ENCODE assay signal across 8 cellular contexts in genomic region chr12:104286538-104287482, GRCh38. TPM values are rescaled to one million over a fixed set of nuclear protein-coding genes. Genes with fewer than 3 reads are reported as not detected.
A peak's percentile ranks its signal among the peaks of the same experiment; 100 is the strongest.
DNase-seq lines count a peak whose midpoint lies in the region; ATAC-seq and TF ChIP-seq lines count a peak whose summit lies in the region.

No MANE protein-coding gene starts in this region.

- TF ChIP-seq CTCF in NB4 (IDR thresholded peaks at IDR 0.05; ENCODE audit: low read depth, low read length) (no peak), SK-N-SH (IDR thresholded peaks at IDR 0.05) (no peak), testis (IDR thresholded peaks at IDR 0.05) (no peak)

- H3K36me3 ChIP-seq in SK-N-SH (replicated peaks in 1 of 2; ENCODE audit: control insufficient read depth in 1 of 2, insufficient read depth in 2 of 2, low read length in 1 of 2) (peaks cover 2 to 11% of the 10 kb centered on the region in 2 experiments), testis (ENCODE audit: low read depth, missing control alignments) (no peaks in the 10 kb centered on the region)

- 0% methylated on average over 38 of the region's 40 CpGs for WGBS in SK-N-SH (ENCODE audit: low lambda C conversion rate)
- WGBS in testis, 2 donors = 0 to 1% methylated on average over 38 to 40 of the region's 40 CpGs

- peaks cover 51% of the 10 kb centered on the region for H3K79me2 ChIP-seq in SK-N-SH (ENCODE audit: insufficient read depth)

- CTCF ChIA-PET in SK-N-SH (lab: Yijun Ruan, JAX) = interaction anchor here (1.4 to 3.0 kb wide), 6 partner anchors 9 to 148 kb away, joined by 3 to 13 read pairs (median 5); partner anchors contain the start of genes EID3 and NFYB

- H3K9ac ChIP-seq in SK-N-SH = peak overlapping the region; percentile 95

- H3K27me3 ChIP-seq in SK-N-SH (ENCODE audit: insufficient read depth) = no peaks in the 10 kb centered on the region
- H3K27me3 ChIP-seq in testis = no peaks in the 10 kb centered on the region

- H3K9me2 ChIP-seq in SK-N-SH = no peaks in the 10 kb centered on the region

- peaks cover 16 to 17% of the 10 kb centered on the region in 2 experiments; a peak in 3 of 4 replicates for H3K4me1 ChIP-seq in SK-N-SH (ENCODE audit: control insufficient read depth in 1 of 2, insufficient read depth in 2 of 2, low read depth in 1 of 2, low read length in 1 of 2)
- peaks cover 21% of the 10 kb centered on the region for H3K4me1 ChIP-seq in testis

- ATAC-seq in HG02571 (IDR thresholded peaks at IDR 0.05; ENCODE audit: unreplicated experiment) = peak; percentile 85
- ATAC-seq in activated naive CD4-positive, alpha-beta T cell treated with anti-CD3 and anti-CD28 coated beads, Interleukin-2, amount 50 U/mL, for 72 hours = peak; percentile 83 to 91

- peak; percentile 100 for DNase-seq in NB4 (ENCODE audit: low read depth)
- DNase-seq in SK-N-SH = peak; percentile 82
- peak; percentile 83 to 89 for DNase-seq in activated naive CD4-positive, alpha-beta T cell treated with anti-CD3 and anti-CD28 coated beads, Interleukin-2, amount 50 U/mL, for 72 hours (ENCODE audit: low spot score in 2 of 2)
- DNase-seq in glomerular visceral epithelial cell (ENCODE audit: extremely low spot score) = peak; percentile 95
- DNase-seq in occipital lobe (lab: John Stamatoyannopoulos, UW) = peak; percentile 87
- DNase-seq in testis = peak; percentile 96

- intact Hi-C loops in testis (cut with DNase I; ENCODE audit: low total_unique reads) = no loop called here

- H3K27ac ChIP-seq in SK-N-SH (ENCODE audit: low read depth in 2 of 2, low read length in 1 of 2) (peak overlapping the region; percentile 95 to 97), testis (peak overlapping the region; percentile 84 to 91)

- peak in 1 of 2 experiments; percentile 56; a peak in 2 of 4 replicates for TF ChIP-seq EP300 in SK-N-SH (IDR thresholded peaks at IDR 0.05; ENCODE audit: borderline replicate concordance in 1 of 2, low read depth in 1 of 2, low read length in 1 of 2)

- H3K4me2 ChIP-seq in SK-N-SH = peak overlapping the region; percentile 95

- no peaks in the 10 kb centered on the region for H3K9me3 Mint-ChIP-seq in activated naive CD4-positive, alpha-beta T cell treated with anti-CD3 and anti-CD28 coated beads, Interleukin-2, amount 50 U/mL, for 72 hours

- H2AFZ ChIP-seq in SK-N-SH (ENCODE audit: low read depth) = peak overlapping the region; percentile 64

- H4K20me1 ChIP-seq in SK-N-SH (ENCODE audit: insufficient read depth) = peaks cover 34% of the 10 kb centered on the region

- peaks cover 24 to 29% of the 10 kb centered on the region in 2 donors for H3K36me3 Mint-ChIP-seq in activated naive CD4-positive, alpha-beta T cell treated with anti-CD3 and anti-CD28 coated beads, Interleukin-2, amount 50 U/mL, for 72 hours

- peak overlapping the region; percentile 98 for H3K4me3 ChIP-seq in GM08714 (ENCODE audit: low read length)
- H3K4me3 ChIP-seq in NB4 (ENCODE audit: low read depth, low read length) = peak overlapping the region; percentile 73
- H3K4me3 ChIP-seq in SK-N-SH (ENCODE audit: low read depth in 2 of 2, low read length in 1 of 2) = peak overlapping the region; percentile 74 to 75
- H3K4me3 ChIP-seq in testis = peak overlapping the region; percentile 76 to 79

- TF ChIP-seq POLR2A in NB4 (IDR thresholded peaks at IDR 0.05; ENCODE audit: extremely low read depth, insufficient read length) (peak; percentile 98), testis (IDR thresholded peaks at IDR 0.05) (peak; percentile 34)

- no peak for TF ChIP-seq RAD21 in SK-N-SH (IDR thresholded peaks at IDR 0.05; ENCODE audit: low read length)

- H3F3A ChIP-seq in SK-N-SH (replicated peaks; ENCODE audit: insufficient read depth) = peaks cover 32% of the 10 kb centered on the region

- H3K27ac Mint-ChIP-seq in activated naive CD4-positive, alpha-beta T cell treated with anti-CD3 and anti-CD28 coated beads, Interleukin-2, amount 50 U/mL, for 72 hours = peak overlapping the region; percentile 97 to 99

- H3K9me3 ChIP-seq in SK-N-SH (no peaks in the 10 kb centered on the region), testis (no peaks in the 10 kb centered on the region)

- POLR2A ChIA-PET in SK-N-SH (lab: Yijun Ruan, JAX) = interaction anchor here (0.7 to 2.1 kb wide), 5 partner anchors 13 to 366 kb away, joined by 3 to 6 read pairs (median 4); partner anchors contain the start of genes NFYB and TDG

TF ChIP-seq in SK-N-SH, 30 proteins besides CTCF, POLR2A, EP300 and RAD21 (continues in another document):
- TF ChIP-seq GATA2 (CRISPR knock-in tag; IDR thresholded peaks at IDR 0.05) (no peak), RXRA (IDR thresholded peaks at IDR 0.05; ENCODE audit: borderline replicate concordance, low read depth) (no peak), MXI1 (IDR thresholded peaks at IDR 0.05; ENCODE audit: low read depth, low read length) (peak; percentile 82), MEF2A (IDR thresholded peaks at IDR 0.05; ENCODE audit: borderline replicate concordance, low read depth) (no peak), ELF1 (IDR thresholded peaks at IDR 0.05) (no peak), NRF1 (IDR thresholded peaks at IDR 0.05; ENCODE audit: low read depth, low read length) (peak; percentile 47; the same call in 1 of the 2 replicates), POLR2AphosphoS5 (IDR thresholded peaks at IDR 0.05; ENCODE audit: low read depth, low read length) (peak; percentile 97), USF2 (IDR thresholded peaks at IDR 0.05; ENCODE audit: borderline replicate concordance, low read depth, low read length) (no peak), FOXJ3 (CRISPR knock-in tag; IDR thresholded peaks at IDR 0.05) (no peak), RFX5 (IDR thresholded peaks at IDR 0.05; ENCODE audit: low read length) (peak; percentile 67; the same call in 1 of the 2 replicates), REST (IDR thresholded peaks at IDR 0.05; ENCODE audit: low read depth, low read length) (peak; percentile 17; the same call in 1 of the 2 replicates), RCOR1 (IDR thresholded peaks at IDR 0.05; ENCODE audit: low read length) (peak; percentile 35; the same call in 1 of the 2 replicates), NFIC (IDR thresholded peaks at IDR 0.05; ENCODE audit: borderline replicate concordance) (peak; percentile 43; the same call in 1 of the 2 replicates)
- TF ChIP-seq, protein P1, sequence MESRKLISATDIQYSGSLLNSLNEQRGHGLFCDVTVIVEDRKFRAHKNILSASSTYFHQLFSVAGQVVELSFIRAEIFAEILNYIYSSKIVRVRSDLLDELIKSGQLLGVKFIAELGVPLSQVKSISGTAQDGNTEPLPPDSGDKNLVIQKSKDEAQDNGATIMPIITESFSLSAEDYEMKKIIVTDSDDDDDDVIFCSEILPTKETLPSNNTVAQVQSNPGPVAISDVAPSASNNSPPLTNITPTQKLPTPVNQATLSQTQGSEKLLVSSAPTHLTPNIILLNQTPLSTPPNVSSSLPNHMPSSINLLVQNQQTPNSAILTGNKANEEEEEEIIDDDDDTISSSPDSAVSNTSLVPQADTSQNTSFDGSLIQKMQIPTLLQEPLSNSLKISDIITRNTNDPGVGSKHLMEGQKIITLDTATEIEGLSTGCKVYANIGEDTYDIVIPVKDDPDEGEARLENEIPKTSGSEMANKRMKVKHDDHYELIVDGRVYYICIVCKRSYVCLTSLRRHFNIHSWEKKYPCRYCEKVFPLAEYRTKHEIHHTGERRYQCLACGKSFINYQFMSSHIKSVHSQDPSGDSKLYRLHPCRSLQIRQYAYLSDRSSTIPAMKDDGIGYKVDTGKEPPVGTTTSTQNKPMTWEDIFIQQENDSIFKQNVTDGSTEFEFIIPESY (IDR thresholded peaks at IDR 0.05; ENCODE audit: borderline replicate concordance, low read depth) = no peak
- TF ChIP-seq, protein P2, sequence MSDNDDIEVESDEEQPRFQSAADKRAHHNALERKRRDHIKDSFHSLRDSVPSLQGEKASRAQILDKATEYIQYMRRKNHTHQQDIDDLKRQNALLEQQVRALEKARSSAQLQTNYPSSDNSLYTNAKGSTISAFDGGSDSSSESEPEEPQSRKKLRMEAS (IDR thresholded peaks at IDR 0.05; ENCODE audit: low read depth) = peak; percentile 59; the same call in 1 of the 2 replicates

RNA-seq across cellular contexts. Expression of gene EID3, which starts 16.7 kb away (rescaled TPM):
- polyA plus RNA-seq in SK-N-SH (2012; rRNA removed) (0.75 and 0.92 TPM in 2 replicates), testis (ENCODE audit: insufficient read depth, low read depth, low replicate concordance) (139 TPM)
- polyA plus RNA-seq in SK-N-SH (2012; cell fraction: cytosol; rRNA removed) = 0.33 and 0.43 TPM in 2 replicates
- polyA plus RNA-seq in SK-N-SH (2012; cell fraction: nucleus; rRNA removed) = 3.8 and 4.5 TPM in 2 replicates
- 1 to 10 TPM; 5.4 to 8.2 TPM for total RNA-seq in activated naive CD4-positive, alpha-beta T cell treated with anti-CD3 and anti-CD28 coated beads, Interleukin-2, amount 50 U/mL, for 72 hours
- total RNA-seq in occipital lobe (5.5 TPM), testis (10 to 100 TPM; 59.3 to 63.0 TPM)

Comparison
In these comparisons a context has a peak if more than half of its experiments do, and no peak if none do; other contexts are left out.
1. Peak in every context shown above with its lines: DNase-seq, ATAC-seq, H3K4me3 ChIP-seq and H3K27ac ChIP-seq.